In genomic region chr3:152377184-152377570, GRCh38 we compare ENCODE assay signal across 8 cellular contexts.
A peak's percentile ranks its signal among the peaks of the same experiment; 100 is the strongest.
DNase-seq lines count a peak whose midpoint lies in the region; ATAC-seq and TF ChIP-seq lines count a peak whose summit lies in the region.

No MANE protein-coding gene starts in this region.

- ATAC-seq in left cardiac atrium (no peak), HG03175 (IDR thresholded peaks at IDR 0.05; ENCODE audit: unreplicated experiment) (peak; percentile 17), WTC11 (no peak)
- ATAC-seq in effector memory CD8-positive, alpha-beta T cell (replicated peaks), result no peak
- no peak for ATAC-seq in activated CD4-positive, CD25-positive, alpha-beta regulatory T cell treated with anti-CD3 and anti-CD28 coated beads, Interleukin-2, amount 50 U/mL, for 24 hours

- H3K9me3 ChIP-seq in left ventricle myocardium inferior (replicated peaks) (no peaks in the 10 kb centered on the region), vagina (no peaks in the 10 kb centered on the region)

- H3K4me1 ChIP-seq in left ventricle myocardium inferior (peaks cover 95% of the 10 kb centered on the region), vagina (peaks cover 74% of the 10 kb centered on the region)

- DNase-seq in left ventricle myocardium inferior (no peak), left cardiac atrium (no peak), vagina (ENCODE audit: extremely low spot score in 2 of 2) (no peak), occipital lobe (lab: John Stamatoyannopoulos, UW) (no peak), WTC11 (ENCODE audit: low spot score) (no peak)
- no peak for DNase-seq in effector memory CD8-positive, alpha-beta T cell

- H3K4me1 Mint-ChIP-seq in effector memory CD8-positive, alpha-beta T cell (ENCODE audit: low read depth in 2 of 2), result peaks cover 44 to 52% of the 10 kb centered on the region in 2 donors
- H3K4me1 Mint-ChIP-seq in WTC11, result peaks cover 19% of the 10 kb centered on the region

- H3K36me3 ChIP-seq in left ventricle myocardium inferior, result no peaks in the 10 kb centered on the region
- no peaks in the 10 kb centered on the region for H3K36me3 ChIP-seq in vagina

- POLR2A ChIA-PET in WTC11 (lab: Charles Lee), result no interaction called here

- peaks cover 2 to 5% of the 10 kb centered on the region in 2 donors for H3K9me3 Mint-ChIP-seq in effector memory CD8-positive, alpha-beta T cell
- peaks cover 5% of the 10 kb centered on the region for H3K9me3 Mint-ChIP-seq in WTC11

- H3K27ac ChIP-seq in left ventricle myocardium inferior (replicated peaks) (peak overlapping the region; percentile 62), vagina (peak overlapping the region; percentile 61)

- H3K27me3 Mint-ChIP-seq in effector memory CD8-positive, alpha-beta T cell, result no peaks in the 10 kb centered on the region
- no peaks in the 10 kb centered on the region for H3K27me3 Mint-ChIP-seq in WTC11 (ENCODE audit: low read depth)

- H3K27ac Mint-ChIP-seq in effector memory CD8-positive, alpha-beta T cell, result peak overlapping the region; percentile 56 to 96
- H3K27ac Mint-ChIP-seq in WTC11, result no peak overlapping the region

- CTCF ChIA-PET in WTC11 (lab: Charles Lee), result no interaction called here

- no peak for TF ChIP-seq CTCF in left ventricle myocardium inferior (IDR thresholded peaks at IDR 0.05; ENCODE audit: borderline replicate concordance)
- no peak for TF ChIP-seq CTCF in vagina (IDR thresholded peaks at IDR 0.05)
- no peak for TF ChIP-seq CTCF in WTC11 (IDR thresholded peaks at IDR 0.05)

- H3K4me3 ChIP-seq in left ventricle myocardium inferior, result no peak overlapping the region
- H3K4me3 ChIP-seq in vagina, result no peak overlapping the region

- H3K27me3 ChIP-seq in left ventricle myocardium inferior (ENCODE audit: low read depth) (no peaks in the 10 kb centered on the region), vagina (no peaks in the 10 kb centered on the region)

- intact Hi-C loops in left ventricle myocardium inferior (cut with micrococcal nuclease) (no loop called here), left cardiac atrium (cut with DNase I) (no loop called here), vagina (cut with DNase I) (no loop called here)

- H3K4me3 Mint-ChIP-seq in effector memory CD8-positive, alpha-beta T cell, result peak overlapping the region in 1 of 2 donors; percentile 54
- no peak overlapping the region for H3K4me3 Mint-ChIP-seq in WTC11

- no peak for TF ChIP-seq POLR2A in vagina (IDR thresholded peaks at IDR 0.05)

- H3K36me3 Mint-ChIP-seq in effector memory CD8-positive, alpha-beta T cell (ENCODE audit: insufficient read depth), result peaks cover 44% of the 10 kb centered on the region
- H3K36me3 Mint-ChIP-seq in WTC11, result peaks cover 6% of the 10 kb centered on the region

TF ChIP-seq in WTC11, 78 proteins besides CTCF, POLR2A, EP300 and RAD21 (continues in another document):
- TF ChIP-seq ZSCAN18 (CRISPR knock-in tag; IDR thresholded peaks at IDR 0.05) (no peak), ZBTB43 (CRISPR knock-in tag; IDR thresholded peaks at IDR 0.05) (no peak), ZNF281 (CRISPR knock-in tag; IDR thresholded peaks at IDR 0.05) (no peak), NR3C1 (CRISPR knock-in tag; conservative IDR thresholded peaks at IDR 0.05; ENCODE audit: low read depth) (no peak), GTF2I (CRISPR knock-in tag; conservative IDR thresholded peaks at IDR 0.05) (no peak), TEAD4 (CRISPR knock-in tag; IDR thresholded peaks at IDR 0.05) (no peak), CBFB (CRISPR knock-in tag; IDR thresholded peaks at IDR 0.05; ENCODE audit: low read depth) (no peak), ZNF232 (CRISPR knock-in tag; IDR thresholded peaks at IDR 0.05) (no peak), PRDM15 (CRISPR knock-in tag; IDR thresholded peaks at IDR 0.05) (no peak)
